Comparison of ENCODE assay signal across 8 cellular contexts in genomic region chr19:46513461-46514236, GRCh38. TPM values are rescaled to one million over a fixed set of nuclear protein-coding genes. Genes with fewer than 3 reads are reported as not detected.
DNase-seq lines count a peak whose midpoint lies in the region; ATAC-seq and TF ChIP-seq lines count a peak whose summit lies in the region.

No MANE protein-coding gene starts in this region.

- H3K27me3 Mint-ChIP-seq in naive thymus-derived CD4-positive, alpha-beta T cell: peaks cover 0 to 30% (median 13%) of the 10 kb centered on the region in 5 donors

- H3K27me3 ChIP-seq in HAP-1 (ENCODE audit: low read depth): no peaks in the 10 kb centered on the region
- no peaks in the 10 kb centered on the region for H3K27me3 ChIP-seq in naive thymus-derived CD4-positive, alpha-beta T cell (ENCODE audit: control insufficient read depth in 2 of 2, insufficient read depth in 2 of 2, low read length in 2 of 2)

- H3K36me3 Mint-ChIP-seq in naive thymus-derived CD4-positive, alpha-beta T cell: no peaks in the 10 kb centered on the region

- H3K27ac ChIP-seq in naive thymus-derived CD4-positive, alpha-beta T cell (ENCODE audit: low read depth, low read length): no peak overlapping the region

- H3K9me3 ChIP-seq in HAP-1: no peaks in the 10 kb centered on the region
- no peaks in the 10 kb centered on the region for H3K9me3 ChIP-seq in naive thymus-derived CD4-positive, alpha-beta T cell (ENCODE audit: control insufficient read depth in 2 of 3, low read length in 3 of 3)

- H3K9me3 Mint-ChIP-seq in naive thymus-derived CD4-positive, alpha-beta T cell: peaks cover 0 to 5% (median 0%) of the 10 kb centered on the region in 11 donors

- no peaks in the 10 kb centered on the region for H3K36me3 ChIP-seq in HAP-1 (replicated peaks)
- H3K36me3 ChIP-seq in naive thymus-derived CD4-positive, alpha-beta T cell (ENCODE audit: control insufficient read depth in 2 of 3, insufficient read depth in 3 of 3, low read length in 3 of 3): no peaks in the 10 kb centered on the region

- in situ Hi-C loops in HAP-1 (cut with MboI; ENCODE audit: low sequenced_read_pairs): no loop called here

- CTCF ChIA-PET in naive thymus-derived CD4-positive, alpha-beta T cell (lab: Charles Lee): interaction anchor here (0.6 to 16.0 kb wide), 9 partner anchors 8 to 136 kb away, joined by 3 to 241 read pairs (median 7); no protein-coding TSS in a partner anchor

- no peak overlapping the region for H3K4me3 Mint-ChIP-seq in naive thymus-derived CD4-positive, alpha-beta T cell

- peak; percentile 92 for TF ChIP-seq CTCF in epithelial cell of proximal tubule (conservative IDR thresholded peaks at IDR 0.05; ENCODE audit: low read depth, low read length)

- no peaks in the 10 kb centered on the region; the same call in 1 of the 2 replicates for H3K4me1 ChIP-seq in HAP-1
- peaks cover 5 to 22% of the 10 kb centered on the region in 2 donors for H3K4me1 ChIP-seq in naive thymus-derived CD4-positive, alpha-beta T cell (ENCODE audit: control insufficient read depth in 2 of 2, insufficient read depth in 2 of 2, low read length in 2 of 2)

- POLR2A ChIA-PET in naive thymus-derived CD4-positive, alpha-beta T cell (lab: Charles Lee): interaction anchor here (1.1 to 1.4 kb wide), 2 partner anchors 9 to 25 kb away, joined by 4 to 6 read pairs; no protein-coding TSS in a partner anchor

- peak; percentile 83 for DNase-seq in Ammon's horn (ENCODE audit: low spot score)
- peak; percentile 69 to 94 for DNase-seq in HAP-1 (ENCODE audit: low spot score in 2 of 2)
- DNase-seq in NOMO-1 treated with DMSO at 0.1 percent for 48 hours (lab: John Stamatoyannopoulos, UW; ENCODE audit: unreplicated experiment): peak; percentile 57
- peak; percentile 81 for DNase-seq in activated CD8-positive, alpha-beta memory T cell treated with anti-CD3 and anti-CD28 coated beads, Interleukin-2, amount 50 U/mL, for 4 hours
- DNase-seq in epithelial cell of proximal tubule (ENCODE audit: low read depth): no peak
- peak in 8 of 9 donors; percentile 59 to 86 (median 72) for DNase-seq in naive thymus-derived CD4-positive, alpha-beta T cell
- DNase-seq in stimulated activated CD8-positive, alpha-beta memory T cell treated with anti-CD3 and anti-CD28 coated beads, Interleukin-7, amount 100 ng/mL, for 48 hours (ENCODE audit: extremely low read depth in 1 of 2, low read depth in 1 of 2): peak; percentile 49 to 63

- ATAC-seq in naive thymus-derived CD4-positive, alpha-beta T cell: peak; percentile 89
- no peak for ATAC-seq in GM21825 (IDR thresholded peaks at IDR 0.05; ENCODE audit: unreplicated experiment)

- H3K4me3 ChIP-seq in HAP-1 (no peak overlapping the region), epithelial cell of proximal tubule (ENCODE audit: low read depth, low read length) (no peak overlapping the region)
- H3K4me3 ChIP-seq in naive thymus-derived CD4-positive, alpha-beta T cell (ENCODE audit: low read length): no peak overlapping the region

- intact Hi-C loops in naive thymus-derived CD4-positive, alpha-beta T cell (cut with micrococcal nuclease): loop anchor here (1.0 to 2.0 kb wide), 5 partner anchors 24 to 119 kb away; no protein-coding TSS in a partner anchor

- peaks cover 8 to 33% (median 29%) of the 10 kb centered on the region in 7 donors for H3K4me1 Mint-ChIP-seq in naive thymus-derived CD4-positive, alpha-beta T cell

- peak overlapping the region in 2 of 9 donors; percentile 32 to 64 for H3K27ac Mint-ChIP-seq in naive thymus-derived CD4-positive, alpha-beta T cell

RNA-seq across cellular contexts. Expression of gene PNMA8B, which starts 18.0 kb away (rescaled TPM):
- total RNA-seq in epithelial cell of proximal tubule: 0.36 and 0.92 TPM in 2 replicates
- total RNA-seq in naive thymus-derived CD4-positive, alpha-beta T cell: 1 to 10 TPM in 2 of 5 experiments, under 1 TPM in 2, not detected in 1; 0.24 to 2.3 (median 1.5) TPM
- 1 to 10 TPM; 1.0 to 1.8 TPM for polyA plus RNA-seq in naive thymus-derived CD4-positive, alpha-beta T cell

RNA-seq across cellular contexts. Expression of gene PNMA8A, which starts 42.3 kb away (rescaled TPM):
- 4.3 and 7.4 TPM in 2 replicates for total RNA-seq in epithelial cell of proximal tubule
- under 1 TPM in 2 of 5 experiments, not detected in 3; 0.62 to 0.86 TPM for total RNA-seq in naive thymus-derived CD4-positive, alpha-beta T cell
- polyA plus RNA-seq in naive thymus-derived CD4-positive, alpha-beta T cell: not detected
